In the genomic region with DNA sequence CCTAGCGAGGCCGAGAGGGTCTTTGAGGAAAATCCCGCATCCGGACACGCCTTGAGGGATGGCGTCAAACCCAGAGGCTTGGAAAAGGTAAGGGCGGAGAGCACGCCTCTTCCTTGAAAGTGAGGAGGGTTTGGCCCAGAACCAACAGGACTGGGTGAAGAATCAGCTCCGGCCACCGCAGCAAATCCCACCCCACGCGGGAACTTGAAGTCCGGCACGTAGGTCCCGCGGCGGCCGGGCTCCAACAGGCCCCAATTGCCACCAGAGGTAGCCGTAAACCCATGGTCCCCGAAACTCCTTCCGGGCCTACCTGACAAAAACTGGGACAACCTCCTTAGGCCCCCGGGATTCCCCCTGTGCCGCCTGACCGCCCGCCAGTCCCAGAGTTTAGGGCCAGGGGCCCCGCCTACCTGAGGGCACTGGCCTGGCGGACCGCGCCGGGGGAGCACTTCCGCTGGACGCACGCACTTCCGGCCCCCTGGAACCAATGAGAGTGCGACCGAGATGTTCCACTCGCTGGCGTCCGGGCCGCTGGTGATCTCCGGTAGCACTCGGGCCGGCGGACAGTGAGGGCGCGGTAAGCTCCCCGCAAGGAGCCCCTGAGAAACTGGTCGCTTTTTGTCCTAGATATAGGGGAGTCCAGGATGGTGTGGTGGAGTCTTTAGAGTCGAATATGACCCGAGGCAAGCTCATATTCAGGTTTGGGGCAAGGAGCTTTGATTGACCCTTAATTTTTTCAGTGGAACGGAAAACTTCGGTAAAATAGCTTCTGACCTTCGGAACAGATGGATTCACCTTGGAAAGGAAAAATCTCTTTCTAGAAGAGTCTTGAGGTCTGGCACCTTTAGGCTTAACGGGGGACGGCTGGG, we compare ENCODE assay signal across 8 cellular contexts. TPM values are rescaled to one million over a fixed set of nuclear protein-coding genes. Genes with fewer than 3 reads are reported as not detected.
DNase-seq lines count a peak whose midpoint lies in the region; ATAC-seq and TF ChIP-seq lines count a peak whose summit lies in the region.

A gene (minus strand): TSS at position 453 of the 869 bp plus-strand sequence. CDS start 6,772 bp downstream, outside the sequence.
A gene (plus strand): TSS at position 537 of the 869 bp plus-strand sequence. CDS start 28,599 bp downstream, outside the sequence.

- no peaks in the 10 kb centered on the region for H3K9me3 Mint-ChIP-seq in Calu3 (ENCODE audit: low read depth, unreplicated experiment)

- BruUV-seq in Calu3 (replicated peaks; lab: Mats Ljungman, UMichigan): no TSS peak

- H3K36me3 Mint-ChIP-seq in Calu3 (ENCODE audit: insufficient read depth, unreplicated experiment): peaks cover 31% of the 10 kb centered on the region

- peak within 1 kb of the TSS; percentile 76 for H3K9ac ChIP-seq in HUES48 (ENCODE audit: low read depth, low read length)
- peak within 1 kb of the TSS; percentile 99 for H3K9ac ChIP-seq in OCI-LY1 (ENCODE audit: low read length)

- TF ChIP-seq CTCF in Calu3 (IDR thresholded peaks at IDR 0.05; ENCODE audit: unreplicated experiment) (no peak), OCI-LY1 (IDR thresholded peaks at IDR 0.05; ENCODE audit: low read length) (no peak)

- H3K4me2 ChIP-seq in OCI-LY1 (ENCODE audit: low read length): peak within 1 kb of the TSS; percentile 75

- H3K27ac ChIP-seq in HUES48 (ENCODE audit: low read depth, low read length): peak within 1 kb of the TSS; percentile 95
- H3K27ac ChIP-seq in OCI-LY1 (ENCODE audit: low read depth, low read length, poor library complexity, severe bottlenecking): peak within 1 kb of the TSS; percentile 59

- H3F3A ChIP-seq in OCI-LY1 (ENCODE audit: insufficient read depth, low read length): no peaks in the 10 kb centered on the region

- peaks cover 4% of the 10 kb centered on the region; the same call in 1 of the 2 replicates for H3K79me2 ChIP-seq in OCI-LY1 (ENCODE audit: insufficient read depth, low read length)

- peak within 1 kb of the TSS; percentile 67 for H2AFZ ChIP-seq in OCI-LY1 (ENCODE audit: low read length)

- ATAC-seq in GM21423 (IDR thresholded peaks at IDR 0.05; ENCODE audit: unreplicated experiment): peak; percentile 93

- H3K9me3 ChIP-seq in HUES48 (ENCODE audit: control insufficient read depth, insufficient read depth, low read length) (no peaks in the 10 kb centered on the region), OCI-LY1 (ENCODE audit: low read length) (no peaks in the 10 kb centered on the region)

- H3K4me1 Mint-ChIP-seq in Calu3 (ENCODE audit: low read depth, unreplicated experiment): no peaks in the 10 kb centered on the region

- CTCF ChIA-PET in Calu3 (lab: Charles Lee): interaction anchor here (0.6 to 1.4 kb wide), 3 partner anchors 50 to 267 kb away, joined by 3 to 6 read pairs (median 4); a partner anchor contains a TSS

- H3K27ac Mint-ChIP-seq in Calu3 (ENCODE audit: unreplicated experiment): peak within 1 kb of the TSS; percentile 88

- no peaks in the 10 kb centered on the region for H4K20me1 ChIP-seq in OCI-LY1 (ENCODE audit: insufficient read depth, low read length)

- H3K4me1 ChIP-seq in HUES48 (ENCODE audit: control insufficient read depth, insufficient read depth, low read length) (no peaks in the 10 kb centered on the region), OCI-LY1 (ENCODE audit: insufficient read depth, low read length, severe bottlenecking) (peaks cover 20% of the 10 kb centered on the region)

- no peaks in the 10 kb centered on the region for H3K27me3 Mint-ChIP-seq in Calu3 (ENCODE audit: unreplicated experiment)

- H3K27me3 ChIP-seq in HUES48 (ENCODE audit: control insufficient read depth, insufficient read depth, low read length) (no peaks in the 10 kb centered on the region), OCI-LY1 (ENCODE audit: insufficient read depth, low read length) (no peaks in the 10 kb centered on the region)

- H3K4me3 ChIP-seq in HUES48 (ENCODE audit: low read depth, low read length) (peak within 1 kb of the TSS; percentile 82), OCI-LY1 (ENCODE audit: low read depth, low read length, poor library complexity, severe bottlenecking) (peak within 1 kb of the TSS; percentile 96)

- H3K36me3 ChIP-seq in HUES48 (ENCODE audit: control insufficient read depth, insufficient read depth, low read length): peaks cover 6% of the 10 kb centered on the region; the same call in 1 of the 2 replicates
- peaks cover 4% of the 10 kb centered on the region; the same call in 1 of the 2 replicates for H3K36me3 ChIP-seq in OCI-LY1 (ENCODE audit: insufficient read depth, low read length)

- H3K4me3 Mint-ChIP-seq in Calu3 (ENCODE audit: low read depth, unreplicated experiment): peak within 1 kb of the TSS; percentile 93

- no peaks in the 10 kb centered on the region for H3K9me2 ChIP-seq in OCI-LY1 (ENCODE audit: low read depth, low read length)

- DNase-seq in Calu3: peak; percentile 90
- DNase-seq in activated CD8-positive, alpha-beta memory T cell treated with anti-CD3 and anti-CD28 coated beads, Interleukin-2, amount 50 U/mL, for 48 hours: peak; percentile 96
- DNase-seq in epidermal melanocyte (ENCODE audit: insufficient read length, low spot score): peak; percentile 92
- DNase-seq in middle frontal gyrus (ENCODE audit: extremely low spot score, low spot score): peak; percentile 89
- DNase-seq in stimulated activated CD8-positive, alpha-beta memory T cell treated with anti-CD3 and anti-CD28 coated beads, Interleukin-15, amount 100 ng/mL, for 48 hours (ENCODE audit: low read depth in 2 of 2): peak; percentile 93

- intact Hi-C loops in Calu3 (cut with micrococcal nuclease; ENCODE audit: unreplicated experiment): loop anchor here (2.0 to 5.0 kb wide), 2 partner anchors 66 to 90 kb away; a partner anchor contains a TSS

RNA-seq across cellular contexts. Expression of the first gene that starts in this region (rescaled TPM):
- 19.8 and 22.6 TPM in 2 replicates for total RNA-seq in Calu3 (2022)

RNA-seq across cellular contexts. Expression of the second gene that starts in this region (rescaled TPM):
- total RNA-seq in Calu3 (2022): 5.3 and 5.7 TPM in 2 replicates

Comparison
In these comparisons a context has a peak if more than half of its experiments do, and no peak if none do; other contexts are left out.
1. Peak in every context shown above with its lines: DNase-seq, ATAC-seq, H3K4me3 ChIP-seq and H3K27ac ChIP-seq.